2 cellular contexts compared by ENCODE assay signal in genomic region chr6:105015482-105015881, GRCh38.
TF ChIP-seq lines count a peak whose summit lies in the region.

No MANE protein-coding gene starts in this region.

TF ChIP-seq in IMR-90, 13 proteins besides CTCF, POLR2A, EP300 and RAD21:
- TF ChIP-seq CHD1 (IDR thresholded peaks at IDR 0.05; ENCODE audit: low read depth, low read length) (no peak), MXI1 (IDR thresholded peaks at IDR 0.05; ENCODE audit: borderline replicate concordance, low read depth, low read length) (no peak), RCOR1 (IDR thresholded peaks at IDR 0.05; ENCODE audit: insufficient replicate concordance, low read length) (no peak), RFX5 (IDR thresholded peaks at IDR 0.05; ENCODE audit: low read depth, low read length) (no peak), BHLHE40 (IDR thresholded peaks at IDR 0.05; ENCODE audit: low read depth, low read length) (no peak), NFE2L2 (IDR thresholded peaks at IDR 0.05; ENCODE audit: low read depth, low read length) (no peak), CEBPB (IDR thresholded peaks at IDR 0.05; ENCODE audit: low read depth, low read length) (no peak), ELK1 (IDR thresholded peaks at IDR 0.05; ENCODE audit: borderline replicate concordance, low read depth, low read length) (no peak), USF2 (IDR thresholded peaks at IDR 0.05; ENCODE audit: low read depth, low read length) (no peak), FOS (IDR thresholded peaks at IDR 0.05; ENCODE audit: low read depth, low read length) (no peak), SMC3 (IDR thresholded peaks at IDR 0.05; ENCODE audit: low read depth, low read length) (no peak), MAFK (IDR thresholded peaks at IDR 0.05; ENCODE audit: low read depth, low read length) (no peak), MAZ (IDR thresholded peaks at IDR 0.05; ENCODE audit: borderline replicate concordance, low read depth, low read length) (no peak)
TF ChIP-seq in IMR-90: peak in this region for 0.

TF ChIP-seq in HepG2, 621 proteins besides CTCF, POLR2A, EP300 and RAD21:
- no peak for TF ChIP-seq CERS6 (CRISPR knock-in tag; IDR thresholded peaks at IDR 0.05)
- no peak for TF ChIP-seq ZNF18 (CRISPR knock-in tag; IDR thresholded peaks at IDR 0.05; ENCODE audit: insufficient replicate concordance)
- no peak for TF ChIP-seq GPBP1L1 (CRISPR knock-in tag; IDR thresholded peaks at IDR 0.05)
- TF ChIP-seq ZNF281 (CRISPR knock-in tag; IDR thresholded peaks at IDR 0.05; ENCODE audit: borderline replicate concordance) = no peak
- TF ChIP-seq ZNF7 (CRISPR knock-in tag; IDR thresholded peaks at IDR 0.05) = no peak
- no peak for TF ChIP-seq ATF4 (CRISPR knock-in tag; IDR thresholded peaks at IDR 0.05)
- TF ChIP-seq BCL3 (CRISPR knock-in tag; IDR thresholded peaks at IDR 0.05) = no peak
- no peak for TF ChIP-seq ZSCAN20 (CRISPR knock-in tag; IDR thresholded peaks at IDR 0.05; ENCODE audit: borderline replicate concordance)
- TF ChIP-seq TSC22D2 (CRISPR knock-in tag; IDR thresholded peaks at IDR 0.05; ENCODE audit: borderline replicate concordance) = no peak
- no peak for TF ChIP-seq ZNF12 (CRISPR knock-in tag; IDR thresholded peaks at IDR 0.05)
- TF ChIP-seq RFXAP (CRISPR knock-in tag; IDR thresholded peaks at IDR 0.05; ENCODE audit: borderline replicate concordance) = no peak
- no peak for TF ChIP-seq ZFP37 (CRISPR knock-in tag; IDR thresholded peaks at IDR 0.05; ENCODE audit: borderline replicate concordance)
- no peak for TF ChIP-seq TP53 (CRISPR knock-in tag; conservative IDR thresholded peaks at IDR 0.05)
- no peak for TF ChIP-seq TCF7 (IDR thresholded peaks at IDR 0.05; ENCODE audit: low read depth)
